In the genomic region with DNA sequence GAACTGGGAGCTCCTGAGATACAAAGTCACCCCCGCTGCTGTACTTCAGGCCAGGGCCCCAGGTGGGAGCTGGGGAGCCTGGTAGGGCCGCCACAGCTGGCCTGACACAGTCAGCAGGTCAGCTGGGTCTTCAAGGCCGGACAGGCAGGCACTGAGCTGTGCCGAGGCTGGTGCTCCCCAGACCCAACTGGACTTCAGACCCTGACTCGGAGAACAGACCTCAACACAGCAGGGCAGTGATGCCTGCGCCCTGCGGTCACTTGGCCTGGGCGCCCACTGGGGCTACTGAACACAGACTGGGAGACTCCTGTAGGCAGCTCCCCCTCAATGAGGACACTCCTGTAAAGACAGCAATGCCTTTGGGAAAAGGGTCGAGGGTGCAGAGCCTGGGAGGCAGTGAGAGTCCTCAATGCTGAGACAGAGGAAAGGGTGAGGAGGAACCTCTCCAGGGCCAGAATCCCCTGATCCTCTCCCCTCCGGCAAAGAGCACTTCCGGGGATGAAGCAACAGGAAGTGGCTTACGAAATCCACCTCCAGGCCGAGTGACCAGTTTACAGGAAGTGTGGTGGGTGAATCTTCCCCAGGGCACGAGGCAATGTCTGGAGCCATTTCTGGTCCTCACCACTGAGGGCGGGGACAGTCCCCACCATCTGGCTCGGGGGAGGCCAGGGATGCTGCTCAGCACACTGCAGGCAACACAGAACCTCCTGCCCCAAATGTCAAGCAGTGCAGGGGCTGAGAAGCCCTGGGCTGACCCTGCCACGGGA, we compare ENCODE assay signal across 8 cellular contexts. TPM values are rescaled to one million over a fixed set of nuclear protein-coding genes. Genes with fewer than 3 reads are reported as not detected.
A peak's percentile ranks its signal among the peaks of the same experiment; 100 is the strongest.
DNase-seq lines count a peak whose midpoint lies in the region; ATAC-seq and TF ChIP-seq lines count a peak whose summit lies in the region.

No MANE protein-coding gene starts in this region.

- H3K27me3 ChIP-seq in layer of hippocampus (ENCODE audit: control insufficient read depth, insufficient read depth, low read length), result no peaks in the 10 kb centered on the region

- peak overlapping the region; percentile 71 for H3K27ac ChIP-seq in layer of hippocampus (ENCODE audit: low read depth, low read length)

- CTCF ChIA-PET in MCF 10A (lab: Yijun Ruan, JAX), result interaction anchor here (0.6 to 1.4 kb wide), 7 partner anchors 9 to 1351 kb away, joined by 3 to 6 read pairs (median 3); no protein-coding TSS in a partner anchor

- H3K36me3 Mint-ChIP-seq in T-helper 17 cell (ENCODE audit: low read depth) (no peaks in the 10 kb centered on the region), MCF 10A (ENCODE audit: insufficient read depth, unreplicated experiment) (peaks cover 1% of the 10 kb centered on the region)

- intact Hi-C loops in MCF 10A (cut with micrococcal nuclease), result loop anchor here (10.0 kb wide), 1 partner anchor 196 kb away; no protein-coding TSS in a partner anchor

- DNase-seq in activated gamma-delta T cell treated with Interleukin-2 at 50 U/mL for 16 hours (peak; percentile 43), activated gamma-delta T cell (lab: John Stamatoyannopoulos, UW) (no peak), T-helper 17 cell (peak in 2 of 3 donors; percentile 29 to 44), MCF 10A (ENCODE audit: unreplicated experiment) (peak; percentile 94), cerebellar cortex (ENCODE audit: low spot score) (no peak)
- DNase-seq in stimulated activated CD4-positive, alpha-beta T cell treated with anti-CD3 and anti-CD28 coated beads, TNF-alpha, amount 100 ng/mL, for 48 hours (ENCODE audit: low read depth in 3 of 3), result peak; percentile 51 to 73 (median 73)

- no peaks in the 10 kb centered on the region for H3K9me3 Mint-ChIP-seq in MCF 10A (ENCODE audit: unreplicated experiment)

- H3K4me1 Mint-ChIP-seq in T-helper 17 cell, result peaks cover 68% of the 10 kb centered on the region
- peaks cover 35% of the 10 kb centered on the region for H3K4me1 Mint-ChIP-seq in MCF 10A (ENCODE audit: insufficient read depth, unreplicated experiment)

- TF ChIP-seq CTCF in MCF 10A (IDR thresholded peaks at IDR 0.05; ENCODE audit: unreplicated experiment), result no peak

- H3K27me3 Mint-ChIP-seq in T-helper 17 cell (no peaks in the 10 kb centered on the region), MCF 10A (ENCODE audit: insufficient read depth, unreplicated experiment) (no peaks in the 10 kb centered on the region)

- ATAC-seq in HG03460 (IDR thresholded peaks at IDR 0.05; ENCODE audit: unreplicated experiment) (peak; percentile 66), T-helper 17 cell (peak; percentile 54)

- BruUV-seq in MCF 10A (replicated peaks; lab: Mats Ljungman, UMichigan), result TSS peak; percentile 25

- POLR2A ChIA-PET in MCF 10A (lab: Yijun Ruan, JAX), result no interaction called here

- H3K9me3 ChIP-seq in T-helper 17 cell (ENCODE audit: control insufficient read depth, low read length, poor library complexity, severe bottlenecking), result no peaks in the 10 kb centered on the region

- H3K4me3 Mint-ChIP-seq in T-helper 17 cell (peak overlapping the region; percentile 86), MCF 10A (ENCODE audit: unreplicated experiment) (peak overlapping the region; percentile 50)

- H3K27ac Mint-ChIP-seq in T-helper 17 cell (peak overlapping the region; percentile 97), MCF 10A (ENCODE audit: low read depth, unreplicated experiment) (peak overlapping the region; percentile 84)

RNA-seq across cellular contexts. Expression of gene ISYNA1, which starts 40.8 kb away (rescaled TPM):
- total RNA-seq in T-helper 17 cell (10 to 100 TPM; 37.6 to 39.6 TPM), MCF 10A (2022) (6.8 and 7.7 TPM in 2 replicates)

RNA-seq across cellular contexts. Expression of gene ELL, which starts 43.1 kb away (rescaled TPM):
- 10 to 100 TPM; 51.0 to 62.8 TPM for total RNA-seq in T-helper 17 cell
- total RNA-seq in MCF 10A (2022), result 20.8 and 22.4 TPM in 2 replicates

RNA-seq across cellular contexts. Expression of gene SSBP4, which starts 59.5 kb away (rescaled TPM):
- total RNA-seq in T-helper 17 cell, result 100 to 1,000 TPM; 112 to 113 TPM
- 22.3 and 26.3 TPM in 2 replicates for total RNA-seq in MCF 10A (2022)

Comparison
In these comparisons a context has a peak if more than half of its experiments do, and no peak if none do; other contexts are left out.
1. DNase-seq: peak in activated gamma-delta T cell treated with Interleukin-2 at 50 U/mL for 16 hours (single experiment), T-helper 17 cell (2 of 3), MCF 10A (single experiment) and stimulated activated CD4-positive, alpha-beta T cell treated with anti-CD3 and anti-CD28 coated beads, TNF-alpha, amount 100 ng/mL, for 48 hours (3 of 3); none in activated gamma-delta T cell (single experiment) and cerebellar cortex (single experiment).